9 cellular contexts compared by ENCODE assay signal in the genomic region with DNA sequence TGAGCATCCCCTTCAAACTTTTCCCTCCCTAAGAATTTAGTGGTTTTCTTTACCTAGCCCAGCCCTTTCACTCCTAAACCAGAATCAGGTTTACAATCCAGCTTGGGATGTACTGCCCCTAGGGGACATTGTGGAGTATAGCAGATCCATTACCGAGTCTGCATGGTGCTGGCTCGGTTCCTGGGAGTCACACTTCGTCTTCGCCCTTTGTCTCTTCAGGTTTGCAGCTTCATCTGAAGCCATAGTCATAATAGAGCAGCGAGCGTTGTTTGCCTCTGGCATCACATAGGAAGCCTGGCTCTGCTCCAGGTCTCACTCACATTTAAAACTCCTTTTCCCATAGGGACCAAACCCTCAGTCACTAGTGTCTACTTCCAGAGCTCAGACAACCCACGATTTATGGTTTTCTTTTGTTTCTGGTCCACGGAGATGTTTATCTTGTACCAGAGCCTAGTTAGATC. TPM values are rescaled to one million over a fixed set of nuclear protein-coding genes. Genes with fewer than 3 reads are reported as not detected.
DNase-seq lines count a peak whose midpoint lies in the region; ATAC-seq and TF ChIP-seq lines count a peak whose summit lies in the region.
"Had no signal": no experiment of that assay in that cellular context is flagged by ENCODE, and none has a peak within 500 bp of the region (broad histone marks: within the 10 kb centered on the region; RNA-seq: fewer than 3 reads in every experiment).

No MANE protein-coding gene starts in this region.

- peak; percentile 93 for ATAC-seq in GM19023 (IDR thresholded peaks at IDR 0.05; ENCODE audit: unreplicated experiment)
- ATAC-seq in HG03060 (IDR thresholded peaks at IDR 0.05; ENCODE audit: low read depth, unreplicated experiment), result peak; percentile 75
- peak; percentile 78 for ATAC-seq in activated B cell treated with CpG ODN at 0.5 μM for 24 hours (ENCODE audit: low read depth)
- peak; percentile 36 for ATAC-seq in left ventricle myocardium superior
- ATAC-seq in stimulated activated effector memory CD8-positive, alpha-beta T cell treated with anti-CD3 and anti-CD28 coated beads, Interleukin-12 subunit alpha, Interleukin-12 subunit beta, amount 100 ng/mL, for 72 hours, result peak; percentile 56
- ATAC-seq in activated CD8-positive, alpha-beta memory T cell treated with anti-CD3 and anti-CD28 coated beads, Interleukin-2, amount 10 ng/mL, durations not matched to agents 7 days and 5 days, result no peak

- H3K4me1 Mint-ChIP-seq in Caco-2 (ENCODE audit: low read depth, unreplicated experiment), result peaks cover 28% of the 10 kb centered on the region
- H3K4me1 Mint-ChIP-seq in activated B cell treated with CpG ODN at 0.5 μM for 24 hours, result peaks cover 4% of the 10 kb centered on the region
- H3K4me1 Mint-ChIP-seq in stimulated activated effector memory CD8-positive, alpha-beta T cell treated with anti-CD3 and anti-CD28 coated beads, Interleukin-12 subunit alpha, Interleukin-12 subunit beta, amount 100 ng/mL, for 72 hours, result peaks cover 5% of the 10 kb centered on the region
- H3K4me1 Mint-ChIP-seq in activated CD8-positive, alpha-beta memory T cell treated with anti-CD3 and anti-CD28 coated beads, Interleukin-2, amount 10 ng/mL, durations not matched to agents 7 days and 5 days, result no peaks in the 10 kb centered on the region
- H3K4me1 Mint-ChIP-seq: natural killer cell had no signal

- intact Hi-C loops in Caco-2 (cut with micrococcal nuclease; ENCODE audit: unreplicated experiment) (loop anchor here (1.0 to 5.0 kb wide), 4 partner anchors 226 to 296 kb away; partner anchors contain the start of gene LYPD6B), activated B cell treated with CpG ODN at 0.5 μM for 24 hours (cut with micrococcal nuclease) (loop anchor here (1.0 kb wide), 2 partner anchors 292 to 296 kb away; no protein-coding TSS in a partner anchor), left ventricle myocardium superior (cut with micrococcal nuclease) (no loop called here)

- no peaks in the 10 kb centered on the region for H3K27me3 ChIP-seq in Caco-2 (replicated peaks; ENCODE audit: control insufficient read depth, insufficient read depth, low read length)

- CTCF ChIA-PET in Caco-2 (lab: Charles Lee) (interaction anchor here (1.2 to 2.1 kb wide), 7 partner anchors 21 to 296 kb away, joined by 3 to 7 read pairs (median 6); no protein-coding TSS in a partner anchor), activated B cell treated with CpG ODN at 0.5 μM for 24 hours (lab: Charles Lee) (interaction anchor here (1.0 to 4.4 kb wide), 2 partner anchors 280 to 295 kb away, joined by 4 to 40 read pairs; no protein-coding TSS in a partner anchor)
- CTCF ChIA-PET in activated CD8-positive, alpha-beta memory T cell treated with anti-CD3 and anti-CD28 coated beads, Interleukin-2, amount 10 ng/mL, durations not matched to agents 7 days and 5 days (lab: Charles Lee), result interaction anchor here (1.0 to 1.9 kb wide), 4 partner anchors 11 to 295 kb away, joined by 3 to 11 read pairs (median 3); no protein-coding TSS in a partner anchor

- POLR2A ChIA-PET in Caco-2 (lab: Charles Lee) (no interaction called here), activated B cell treated with CpG ODN at 0.5 μM for 24 hours (lab: Charles Lee) (no interaction called here)

- H3K9me3 ChIP-seq in Caco-2, result no peaks in the 10 kb centered on the region

- H3K4me1 ChIP-seq in Caco-2, result 0 out of 2 replicates have a peak, but pooled peaks cover 4% of the 10 kb centered on the region

- H3K27ac Mint-ChIP-seq in Caco-2 (ENCODE audit: unreplicated experiment) (no peak overlapping the region), activated B cell treated with CpG ODN at 0.5 μM for 24 hours (no peak overlapping the region)
- no peak overlapping the region for H3K27ac Mint-ChIP-seq in stimulated activated effector memory CD8-positive, alpha-beta T cell treated with anti-CD3 and anti-CD28 coated beads, Interleukin-12 subunit alpha, Interleukin-12 subunit beta, amount 100 ng/mL, for 72 hours
- no peak overlapping the region for H3K27ac Mint-ChIP-seq in activated CD8-positive, alpha-beta memory T cell treated with anti-CD3 and anti-CD28 coated beads, Interleukin-2, amount 10 ng/mL, durations not matched to agents 7 days and 5 days
- H3K27ac Mint-ChIP-seq: natural killer cell had no signal

- H3K27me3 Mint-ChIP-seq in Caco-2 (ENCODE audit: insufficient read depth, unreplicated experiment) (no peaks in the 10 kb centered on the region), activated B cell treated with CpG ODN at 0.5 μM for 24 hours (peaks cover 13% of the 10 kb centered on the region)
- peaks cover 8% of the 10 kb centered on the region for H3K27me3 Mint-ChIP-seq in activated CD8-positive, alpha-beta memory T cell treated with anti-CD3 and anti-CD28 coated beads, Interleukin-2, amount 10 ng/mL, durations not matched to agents 7 days and 5 days

- no peaks in the 10 kb centered on the region for H3K36me3 ChIP-seq in Caco-2 (ENCODE audit: control insufficient read depth, insufficient read depth, low read length)

- H3K9me3 Mint-ChIP-seq in Caco-2 (ENCODE audit: unreplicated experiment), result no peaks in the 10 kb centered on the region
- no peaks in the 10 kb centered on the region for H3K9me3 Mint-ChIP-seq in activated B cell treated with CpG ODN at 0.5 μM for 24 hours
- H3K9me3 Mint-ChIP-seq in stimulated activated effector memory CD8-positive, alpha-beta T cell treated with anti-CD3 and anti-CD28 coated beads, Interleukin-12 subunit alpha, Interleukin-12 subunit beta, amount 100 ng/mL, for 72 hours, result no peaks in the 10 kb centered on the region
- H3K9me3 Mint-ChIP-seq in activated CD8-positive, alpha-beta memory T cell treated with anti-CD3 and anti-CD28 coated beads, Interleukin-2, amount 10 ng/mL, durations not matched to agents 7 days and 5 days (ENCODE audit: low read depth), result peaks cover 2% of the 10 kb centered on the region

- peak; percentile 82 to 84 for TF ChIP-seq CTCF in Caco-2 (IDR thresholded peaks at IDR 0.05; ENCODE audit: insufficient read depth in 1 of 2, low read depth in 1 of 2, low read length in 1 of 2, severe bottlenecking in 1 of 2, unreplicated experiment in 1 of 2)
- no peak for TF ChIP-seq CTCF in activated B cell treated with CpG ODN at 0.5 μM for 24 hours (IDR thresholded peaks at IDR 0.05)

- no TSS peak for BruUV-seq in Caco-2 (replicated peaks; lab: Mats Ljungman, UMichigan)

- H3K4me3 ChIP-seq in Caco-2 (ENCODE audit: low read depth, low read length), result no peak overlapping the region

- H3K4me3 Mint-ChIP-seq in Caco-2 (ENCODE audit: unreplicated experiment) (no peak overlapping the region), activated B cell treated with CpG ODN at 0.5 μM for 24 hours (no peak overlapping the region)
- no peak overlapping the region for H3K4me3 Mint-ChIP-seq in stimulated activated effector memory CD8-positive, alpha-beta T cell treated with anti-CD3 and anti-CD28 coated beads, Interleukin-12 subunit alpha, Interleukin-12 subunit beta, amount 100 ng/mL, for 72 hours
- H3K4me3 Mint-ChIP-seq in activated CD8-positive, alpha-beta memory T cell treated with anti-CD3 and anti-CD28 coated beads, Interleukin-2, amount 10 ng/mL, durations not matched to agents 7 days and 5 days, result no peak overlapping the region
- H3K4me3 Mint-ChIP-seq: natural killer cell had no signal

- H3K36me3 Mint-ChIP-seq in Caco-2 (ENCODE audit: insufficient read depth, unreplicated experiment), result no peaks in the 10 kb centered on the region
- no peaks in the 10 kb centered on the region for H3K36me3 Mint-ChIP-seq in activated B cell treated with CpG ODN at 0.5 μM for 24 hours (ENCODE audit: low read depth)
- no peaks in the 10 kb centered on the region for H3K36me3 Mint-ChIP-seq in stimulated activated effector memory CD8-positive, alpha-beta T cell treated with anti-CD3 and anti-CD28 coated beads, Interleukin-12 subunit alpha, Interleukin-12 subunit beta, amount 100 ng/mL, for 72 hours
- no peaks in the 10 kb centered on the region for H3K36me3 Mint-ChIP-seq in activated CD8-positive, alpha-beta memory T cell treated with anti-CD3 and anti-CD28 coated beads, Interleukin-2, amount 10 ng/mL, durations not matched to agents 7 days and 5 days
- H3K36me3 Mint-ChIP-seq: natural killer cell had no signal

- DNase-seq in Caco-2, result peak in 1 of 2 experiments; percentile 56
- peak; percentile 39 to 58 for DNase-seq in NCI-H1930 (lab: John Stamatoyannopoulos, UW)
- no peak for DNase-seq in activated B cell treated with CpG ODN at 0.5 μM for 24 hours
- DNase-seq in left ventricle myocardium superior, result no peak
- DNase-seq in stimulated activated effector memory CD8-positive, alpha-beta T cell treated with anti-CD3 and anti-CD28 coated beads, Interleukin-12 subunit alpha, Interleukin-12 subunit beta, amount 100 ng/mL, for 72 hours (ENCODE audit: low spot score in 2 of 2), result no peak
- no peak for DNase-seq in activated CD8-positive, alpha-beta memory T cell treated with anti-CD3 and anti-CD28 coated beads, Interleukin-2, amount 10 ng/mL, durations not matched to agents 7 days and 5 days
- DNase-seq: natural killer cell had no signal

RNA-seq across cellular contexts. Expression of gene LYPD6, which starts 16.8 kb away (rescaled TPM):
- total RNA-seq in Caco-2 (2022), result 9.0 and 10.5 TPM in 2 replicates
- total RNA-seq in activated B cell treated with CpG ODN at 0.5 μM for 24 hours, result not detected in 2 replicates
- 0.30 TPM for total RNA-seq in left ventricle myocardium superior
- not detected for total RNA-seq in activated CD8-positive, alpha-beta memory T cell treated with anti-CD3 and anti-CD28 coated beads, Interleukin-2, amount 10 ng/mL, durations not matched to agents 7 days and 5 days
- total RNA-seq: natural killer cell had no signal

Comparison
In these comparisons a context has a peak if more than half of its experiments do, and no peak if none do; other contexts are left out.
1. DNase-seq: peak in NCI-H1930 (2 of 2); none in activated B cell treated with CpG ODN at 0.5 μM for 24 hours (single experiment), left ventricle myocardium superior (single experiment), stimulated activated effector memory CD8-positive, alpha-beta T cell treated with anti-CD3 and anti-CD28 coated beads, Interleukin-12 subunit alpha, Interleukin-12 subunit beta, amount 100 ng/mL, for 72 hours (0 of 2) and activated CD8-positive, alpha-beta memory T cell treated with anti-CD3 and anti-CD28 coated beads, Interleukin-2, amount 10 ng/mL, durations not matched to agents 7 days and 5 days (single experiment).